ENCODE assay signal across 6 cellular contexts in genomic region chr16:64579712-64580111, GRCh38.
"Had no signal": no experiment of that assay in that cellular context is flagged by ENCODE, and none has a peak within 500 bp of the region (broad histone marks: within the 10 kb centered on the region; RNA-seq: fewer than 3 reads in every experiment).

No MANE protein-coding gene starts in this region.

- DNase-seq: GDM1, GF-D8 had no signal

- FAIRE-seq: GM12891, GM12892, GM18507, GM19239 had no signal
